ENCODE assay signal across 22 cellular contexts in the genomic region with DNA sequence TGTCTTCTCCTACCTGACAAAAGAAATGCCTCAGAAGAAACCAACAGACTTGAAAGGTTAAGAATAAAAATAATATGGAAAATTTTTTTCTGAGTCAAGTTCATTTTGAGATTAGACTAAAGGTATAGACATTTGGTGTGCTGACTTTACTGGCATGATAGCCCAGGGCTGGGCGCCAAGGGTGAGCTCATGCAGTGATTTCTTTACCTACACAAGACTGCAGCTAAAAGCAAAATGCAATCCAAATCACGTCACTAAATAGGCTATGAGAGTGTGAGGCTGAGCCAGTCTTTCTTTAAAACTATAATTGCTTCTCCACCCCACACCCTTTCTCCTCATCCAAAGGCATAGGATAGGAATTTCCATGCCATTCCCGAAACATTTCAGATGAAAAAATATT.
DNase-seq lines count a peak whose midpoint lies in the region; ATAC-seq, FAIRE-seq and TF ChIP-seq lines count a peak whose summit lies in the region.
"Had no signal": no experiment of that assay in that cellular context is flagged by ENCODE, and none has a peak within 500 bp of the region (broad histone marks: within the 10 kb centered on the region; RNA-seq: fewer than 3 reads in every experiment).

No MANE protein-coding gene starts in this region.

- TF ChIP-seq CTCF in MCF 10A (IDR thresholded peaks at IDR 0.05; ENCODE audit: unreplicated experiment) = no peak
- no peak for TF ChIP-seq CTCF in mammary epithelial cell (conservative IDR thresholded peaks at IDR 0.05 in 1 of 2, IDR thresholded peaks at IDR 0.05 in 1 of 2; ENCODE audit: extremely low read depth in 1 of 2, insufficient read depth in 1 of 2, low read depth in 1 of 2, low read length in 2 of 2)
- no peak for TF ChIP-seq CTCF in ascending aorta (IDR thresholded peaks at IDR 0.05)
- no peak for TF ChIP-seq CTCF in fibroblast of the aortic adventitia (IDR thresholded peaks at IDR 0.05; ENCODE audit: insufficient read depth, low read length)
- TF ChIP-seq CTCF in suprapubic skin (IDR thresholded peaks at IDR 0.05) = no peak

- BruUV-seq in MCF 10A (replicated peaks; lab: Mats Ljungman, UMichigan) (no TSS peak), mammary epithelial cell (replicated peaks; lab: Mats Ljungman, UMichigan) (no TSS peak)

- WGBS in mammary epithelial cell (ENCODE audit: low coverage, missing lambda C conversion rate) = 60% methylated on average over 3 of the region's 3 CpGs
- WGBS in suprapubic skin = 54% methylated on average over 3 of the region's 3 CpGs

- no peaks in the 10 kb centered on the region for H3K36me3 Mint-ChIP-seq in MCF 10A (ENCODE audit: insufficient read depth, unreplicated experiment)
- H3K36me3 Mint-ChIP-seq: memory B cell; naive thymus-derived CD8-positive, alpha-beta T cell; stimulated activated naive B cell treated with anti-CD40 and anti-IgM and Interleukin-4, amounts not matched to agents 10 μg/mL and 1 μg/mL and 100 μg/mL, for 72 hours; T-cell had no signal

- H3K27me3 Mint-ChIP-seq in MCF 10A (ENCODE audit: insufficient read depth, unreplicated experiment) = no peaks in the 10 kb centered on the region
- H3K27me3 Mint-ChIP-seq: activated naive CD4-positive, alpha-beta T cell treated with anti-CD3 and anti-CD28 coated beads, Interleukin-2, amount 10 ng/mL, durations not matched to agents 7 days and 5 days; activated T-cell treated with anti-CD3 and anti-CD28 coated beads, Interleukin-2, amount 50 U/mL, for 24 hours; memory B cell; naive thymus-derived CD8-positive, alpha-beta T cell; stimulated activated naive B cell treated with anti-CD40 and anti-IgM and Interleukin-4, amounts not matched to agents 10 μg/mL and 1 μg/mL and 100 μg/mL, for 72 hours; T-cell had no signal

- DNase-seq in MCF 10A (ENCODE audit: unreplicated experiment) = peak; percentile 5
- DNase-seq in mammary epithelial cell = no peak
- DNase-seq in ascending aorta (ENCODE audit: low spot score in 2 of 2) = no peak
- peak; percentile 80 for DNase-seq in fibroblast of the aortic adventitia (ENCODE audit: low read depth)
- DNase-seq in suprapubic skin (ENCODE audit: low spot score in 2 of 2) = no peak
- no peak for DNase-seq in NCI-H2081 (lab: John Stamatoyannopoulos, UW)
- no peak for DNase-seq in GM12892 (ENCODE audit: insufficient read length)
- DNase-seq: activated naive CD4-positive, alpha-beta T cell treated with anti-CD3 and anti-CD28 coated beads, Interleukin-2, amount 10 ng/mL, durations not matched to agents 7 days and 5 days; activated T-cell treated with anti-CD3 and anti-CD28 coated beads, Interleukin-2, amount 50 U/mL, for 24 hours; brain microvascular endothelial cell; KBM-7; naive thymus-derived CD8-positive, alpha-beta T cell; NCI-H1048; stimulated activated CD4-positive, alpha-beta T cell treated with anti-CD3 and anti-CD28 coated beads, Interleukin-15, amount 100 ng/mL, for 24 hours; stimulated activated naive B cell treated with anti-CD40 and anti-IgM and Interleukin-4, amounts not matched to agents 10 μg/mL and 1 μg/mL and 100 μg/mL, for 72 hours; T-cell had no signal

- H3K27me3 ChIP-seq in mammary epithelial cell (ENCODE audit: insufficient read depth, low read length) = no peaks in the 10 kb centered on the region
- H3K27me3 ChIP-seq in ascending aorta = no peaks in the 10 kb centered on the region
- H3K27me3 ChIP-seq in suprapubic skin = no peaks in the 10 kb centered on the region
- H3K27me3 ChIP-seq: BLaER1 treated with 17β-estradiol and CSF1 and Interleukin-3, amounts not matched to agents 10 nM and 100 nM; brain microvascular endothelial cell; heart right ventricle; upper lobe of left lung had no signal

- no peak overlapping the region for H3K27ac Mint-ChIP-seq in MCF 10A (ENCODE audit: low read depth, unreplicated experiment)
- H3K27ac Mint-ChIP-seq: activated naive CD4-positive, alpha-beta T cell treated with anti-CD3 and anti-CD28 coated beads, Interleukin-2, amount 10 ng/mL, durations not matched to agents 7 days and 5 days; activated T-cell treated with anti-CD3 and anti-CD28 coated beads, Interleukin-2, amount 50 U/mL, for 24 hours; memory B cell; naive thymus-derived CD8-positive, alpha-beta T cell; stimulated activated naive B cell treated with anti-CD40 and anti-IgM and Interleukin-4, amounts not matched to agents 10 μg/mL and 1 μg/mL and 100 μg/mL, for 72 hours; T-cell had no signal

- POLR2A ChIA-PET in MCF 10A (lab: Yijun Ruan, JAX) = interaction anchor here (1.2 to 1.7 kb wide), 2 partner anchors 75 to 256 kb away, joined by 4 to 5 read pairs; no protein-coding TSS in a partner anchor

- no peaks in the 10 kb centered on the region for H3K79me2 ChIP-seq in mammary epithelial cell (ENCODE audit: insufficient read depth, low read length)

- TF ChIP-seq POLR2A in suprapubic skin (IDR thresholded peaks at IDR 0.05) (no peak), GM12892 (IDR thresholded peaks at IDR 0.05; ENCODE audit: low read depth, low read length) (no peak)

- in situ Hi-C loops in mammary epithelial cell (cut with MboI; ENCODE audit: low sequenced_read_pairs in 2 of 2) = no loop called here

- H3K4me1 Mint-ChIP-seq in MCF 10A (ENCODE audit: insufficient read depth, unreplicated experiment) = peaks cover 26% of the 10 kb centered on the region
- H3K4me1 Mint-ChIP-seq: activated naive CD4-positive, alpha-beta T cell treated with anti-CD3 and anti-CD28 coated beads, Interleukin-2, amount 10 ng/mL, durations not matched to agents 7 days and 5 days; memory B cell; stimulated activated naive B cell treated with anti-CD40 and anti-IgM and Interleukin-4, amounts not matched to agents 10 μg/mL and 1 μg/mL and 100 μg/mL, for 72 hours had no signal

- H2AFZ ChIP-seq in mammary epithelial cell (ENCODE audit: low read depth, low read length) = no peak overlapping the region

- no peak overlapping the region for H3K4me3 Mint-ChIP-seq in MCF 10A (ENCODE audit: unreplicated experiment)
- H3K4me3 Mint-ChIP-seq: activated naive CD4-positive, alpha-beta T cell treated with anti-CD3 and anti-CD28 coated beads, Interleukin-2, amount 10 ng/mL, durations not matched to agents 7 days and 5 days; activated T-cell treated with anti-CD3 and anti-CD28 coated beads, Interleukin-2, amount 50 U/mL, for 24 hours; memory B cell; naive thymus-derived CD8-positive, alpha-beta T cell; stimulated activated naive B cell treated with anti-CD40 and anti-IgM and Interleukin-4, amounts not matched to agents 10 μg/mL and 1 μg/mL and 100 μg/mL, for 72 hours; T-cell had no signal

- dilution Hi-C loops in mammary epithelial cell (cut with HindIII; ENCODE audit: low sequenced_read_pairs) = no loop called here

- no peak overlapping the region for H3K9ac ChIP-seq in mammary epithelial cell (ENCODE audit: insufficient read depth, low read length)
- H3K9ac ChIP-seq: BLaER1 treated with 17β-estradiol and CSF1 and Interleukin-3, amounts not matched to agents 10 nM and 100 nM had no signal

- no peaks in the 10 kb centered on the region for H4K20me1 ChIP-seq in mammary epithelial cell (ENCODE audit: insufficient read depth, low read length)
- H4K20me1 ChIP-seq: BLaER1 treated with 17β-estradiol and CSF1 and Interleukin-3, amounts not matched to agents 10 nM and 100 nM had no signal

- TF ChIP-seq EP300 in suprapubic skin (IDR thresholded peaks at IDR 0.05) = no peak

- H3K9me3 Mint-ChIP-seq in MCF 10A (ENCODE audit: unreplicated experiment) = no peaks in the 10 kb centered on the region
- H3K9me3 Mint-ChIP-seq: activated T-cell treated with anti-CD3 and anti-CD28 coated beads, Interleukin-2, amount 50 U/mL, for 24 hours; memory B cell; naive thymus-derived CD8-positive, alpha-beta T cell had no signal

- H3K4me2 ChIP-seq in mammary epithelial cell (ENCODE audit: insufficient read depth, low read depth, low read length) = no peak overlapping the region
- H3K4me2 ChIP-seq: BLaER1 treated with 17β-estradiol and CSF1 and Interleukin-3, amounts not matched to agents 10 nM and 100 nM had no signal

- no peak overlapping the region for H3K4me3 ChIP-seq in mammary epithelial cell (replicated peaks in 1 of 3; ENCODE audit: insufficient read depth in 1 of 3, low read depth in 2 of 3, low read length in 3 of 3)
- H3K4me3 ChIP-seq in ascending aorta = no peak overlapping the region
- H3K4me3 ChIP-seq in fibroblast of the aortic adventitia (ENCODE audit: low read depth, low read length) = no peak overlapping the region
- no peak overlapping the region for H3K4me3 ChIP-seq in suprapubic skin
- H3K4me3 ChIP-seq: BLaER1 treated with 17β-estradiol and CSF1 and Interleukin-3, amounts not matched to agents 10 nM and 100 nM; heart right ventricle; upper lobe of left lung had no signal

- H3K36me3 ChIP-seq in mammary epithelial cell (ENCODE audit: insufficient read depth, low read length) = no peaks in the 10 kb centered on the region
- no peaks in the 10 kb centered on the region for H3K36me3 ChIP-seq in ascending aorta
- no peaks in the 10 kb centered on the region for H3K36me3 ChIP-seq in suprapubic skin
- H3K36me3 ChIP-seq: BLaER1 treated with 17β-estradiol and CSF1 and Interleukin-3, amounts not matched to agents 10 nM and 100 nM; brain microvascular endothelial cell; heart right ventricle; upper lobe of left lung had no signal

- H3K4me1 ChIP-seq in mammary epithelial cell (ENCODE audit: insufficient read depth, low read length) (peaks cover 10% of the 10 kb centered on the region), ascending aorta (peaks cover 0 to 11% of the 10 kb centered on the region in 2 donors), suprapubic skin (peaks cover 12% of the 10 kb centered on the region)
- H3K4me1 ChIP-seq: BLaER1 treated with 17β-estradiol and CSF1 and Interleukin-3, amounts not matched to agents 10 nM and 100 nM; upper lobe of left lung had no signal

- H3K9me3 ChIP-seq in mammary epithelial cell (replicated peaks; ENCODE audit: insufficient read depth, low read length) (no peaks in the 10 kb centered on the region), ascending aorta (no peaks in the 10 kb centered on the region), suprapubic skin (no peaks in the 10 kb centered on the region)
- H3K9me3 ChIP-seq: BLaER1 treated with 17β-estradiol and CSF1 and Interleukin-3, amounts not matched to agents 10 nM and 100 nM; heart right ventricle; upper lobe of left lung had no signal

- CTCF ChIA-PET in MCF 10A (lab: Yijun Ruan, JAX) = interaction anchor here (0.6 to 1.5 kb wide), 3 partner anchors 112 to 364 kb away, joined by 3 to 4 read pairs (median 3); no protein-coding TSS in a partner anchor
- CTCF ChIA-PET in mammary epithelial cell (lab: Charles Lee; ENCODE audit: low non-redundant PET) = no interaction called here

- no peak for ATAC-seq in GM21423 (IDR thresholded peaks at IDR 0.05; ENCODE audit: unreplicated experiment)
- ATAC-seq: naive thymus-derived CD8-positive, alpha-beta T cell; stimulated activated naive B cell treated with anti-CD40 and anti-IgM and Interleukin-4, amounts not matched to agents 10 μg/mL and 1 μg/mL and 100 μg/mL, for 72 hours; T-cell had no signal

- H3K27ac ChIP-seq in mammary epithelial cell (ENCODE audit: insufficient read depth, low read depth, low read length) = no peak overlapping the region
- peak overlapping the region; percentile 23 to 43 for H3K27ac ChIP-seq in ascending aorta
- H3K27ac ChIP-seq in suprapubic skin = peak overlapping the region; percentile 25
- H3K27ac ChIP-seq: BLaER1 treated with 17β-estradiol and CSF1 and Interleukin-3, amounts not matched to agents 10 nM and 100 nM; brain microvascular endothelial cell; heart right ventricle; upper lobe of left lung had no signal

- intact Hi-C loops in MCF 10A (cut with micrococcal nuclease) = no loop called here
- intact Hi-C loops in mammary epithelial cell (cut with micrococcal nuclease) = no loop called here
- intact Hi-C loops in ascending aorta (cut with DNase I) = no loop called here

- no peak for FAIRE-seq in GM12892 (lab: Jason Lieb, UNC)
- FAIRE-seq: islet of Langerhans had no signal

Comparison
In these comparisons a context has a peak if more than half of its experiments do, and no peak if none do; other contexts are left out.
1. DNase-seq: peak in MCF 10A (single experiment) and fibroblast of the aortic adventitia (single experiment); none in mammary epithelial cell (single experiment), ascending aorta (0 of 2), suprapubic skin (0 of 2), NCI-H2081 (0 of 2) and GM12892 (single experiment).